In genomic region chr13:112545866-112546265, GRCh38 we compare ENCODE assay signal across 20 cellular contexts. TPM values are rescaled to one million over a fixed set of nuclear protein-coding genes. Genes with fewer than 3 reads are reported as not detected.
A peak's percentile ranks its signal among the peaks of the same experiment; 100 is the strongest.
DNase-seq lines count a peak whose midpoint lies in the region; ATAC-seq and TF ChIP-seq lines count a peak whose summit lies in the region.
"Had no signal": no experiment of that assay in that cellular context is flagged by ENCODE, and none has a peak within 500 bp of the region (broad histone marks: within the 10 kb centered on the region; RNA-seq: fewer than 3 reads in every experiment).

No MANE protein-coding gene starts in this region.

- no peaks in the 10 kb centered on the region for H3K27me3 Mint-ChIP-seq in central memory CD8-positive, alpha-beta T cell
- no peaks in the 10 kb centered on the region for H3K27me3 Mint-ChIP-seq in endodermal cell (ENCODE audit: insufficient read depth)
- H3K27me3 Mint-ChIP-seq: activated T-cell treated with anti-CD3 and anti-CD28 coated beads, Interleukin-2, amount 50 U/mL, for 24 hours; B cell; memory B cell had no signal

- dilution Hi-C loops in IMR-90 (cut with HindIII; ENCODE audit: low sequenced_read_pairs, unreplicated experiment) = no loop called here

- no peaks in the 10 kb centered on the region for H3K27me3 ChIP-seq in IMR-90 (ENCODE audit: control insufficient read depth, insufficient read depth, low read length)
- H3K27me3 ChIP-seq in kidney epithelial cell (ENCODE audit: control insufficient read depth, insufficient read depth, low read length) = no peaks in the 10 kb centered on the region
- no peaks in the 10 kb centered on the region for H3K27me3 ChIP-seq in endodermal cell (ENCODE audit: control insufficient read depth, insufficient read depth, low read length, poor library complexity, severe bottlenecking)
- no peaks in the 10 kb centered on the region for H3K27me3 ChIP-seq in SJCRH30
- H3K27me3 ChIP-seq: adrenal gland had no signal

- H4K91ac ChIP-seq in IMR-90 (ENCODE audit: insufficient read depth, low read depth, low read length) = no peak overlapping the region

- no peaks in the 10 kb centered on the region for H3K9me3 ChIP-seq in IMR-90 (ENCODE audit: control insufficient read depth, insufficient read depth, low read length)
- H3K9me3 ChIP-seq in endodermal cell (ENCODE audit: control insufficient read depth, low read length) = no peaks in the 10 kb centered on the region
- no peaks in the 10 kb centered on the region for H3K9me3 ChIP-seq in SJCRH30 (replicated peaks)
- H3K9me3 ChIP-seq: adrenal gland had no signal

- H3K4me3 ChIP-seq in IMR-90 (ENCODE audit: insufficient read depth, low read depth, low read length) = no peak overlapping the region
- H3K4me3 ChIP-seq in kidney epithelial cell (ENCODE audit: low read depth, low read length) = no peak overlapping the region
- no peak overlapping the region for H3K4me3 ChIP-seq in endodermal cell (ENCODE audit: low read length)
- no peak overlapping the region for H3K4me3 ChIP-seq in SJCRH30
- H3K4me3 ChIP-seq: adrenal gland had no signal

- no peak overlapping the region for H2BK20ac ChIP-seq in IMR-90 (ENCODE audit: low read depth, low read length)

- H3K4me1 Mint-ChIP-seq in central memory CD8-positive, alpha-beta T cell = no peaks in the 10 kb centered on the region
- H3K4me1 Mint-ChIP-seq in endodermal cell = no peaks in the 10 kb centered on the region
- H3K4me1 Mint-ChIP-seq: B cell, H9, memory B cell had no signal

- no peak overlapping the region for H3K4me3 Mint-ChIP-seq in central memory CD8-positive, alpha-beta T cell
- no peak overlapping the region for H3K4me3 Mint-ChIP-seq in endodermal cell
- H3K4me3 Mint-ChIP-seq: activated T-cell treated with anti-CD3 and anti-CD28 coated beads, Interleukin-2, amount 50 U/mL, for 24 hours; B cell; H9; memory B cell had no signal

- 0 out of 2 replicates have a peak, but pooled peaks cover 8% of the 10 kb centered on the region for H3K9me1 ChIP-seq in IMR-90 (ENCODE audit: insufficient read depth, low read length)

- peak; percentile 99 for ATAC-seq in IMR-90 (ENCODE audit: low read depth)
- ATAC-seq in central memory CD8-positive, alpha-beta T cell (replicated peaks; ENCODE audit: extremely low read depth, poor library complexity, severe bottlenecking) = no peak
- no peak for ATAC-seq in HG02588 (IDR thresholded peaks at IDR 0.05; ENCODE audit: unreplicated experiment)

- peaks cover 38% of the 10 kb centered on the region for H3K36me3 Mint-ChIP-seq in central memory CD8-positive, alpha-beta T cell (ENCODE audit: insufficient read depth)
- peaks cover 70% of the 10 kb centered on the region for H3K36me3 Mint-ChIP-seq in endodermal cell (ENCODE audit: low read depth)

- BruUV-seq in IMR-90 (replicated peaks; lab: Mats Ljungman, UMichigan) = no TSS peak

- H2AK5ac ChIP-seq in IMR-90 (ENCODE audit: low read depth, low read length) = no peak overlapping the region; the same call in 1 of the 2 replicates

- TF ChIP-seq CTCF in IMR-90 (conservative IDR thresholded peaks at IDR 0.05; ENCODE audit: low read depth, low read length) = no peak
- no peak for TF ChIP-seq CTCF in kidney epithelial cell (IDR thresholded peaks at IDR 0.05; ENCODE audit: insufficient read depth, low read length, poor library complexity, severe bottlenecking)
- no peak for TF ChIP-seq CTCF in endodermal cell (conservative IDR thresholded peaks at IDR 0.05)

- no peak overlapping the region for H2AK9ac ChIP-seq in IMR-90 (replicated peaks; ENCODE audit: low read depth, low read length, poor library complexity)

- H4K5ac ChIP-seq in IMR-90 (ENCODE audit: low read depth, low read length) = no peak overlapping the region

- peaks cover 9 to 11% of the 10 kb centered on the region in 2 experiments; a peak in 2 of 4 replicates for H3K79me1 ChIP-seq in IMR-90 (ENCODE audit: low read depth in 1 of 2, low read length in 2 of 2)

- H3K27ac Mint-ChIP-seq in central memory CD8-positive, alpha-beta T cell (ENCODE audit: low read depth) = peak overlapping the region; percentile 24
- no peak overlapping the region for H3K27ac Mint-ChIP-seq in endodermal cell
- H3K27ac Mint-ChIP-seq: activated T-cell treated with anti-CD3 and anti-CD28 coated beads, Interleukin-2, amount 50 U/mL, for 24 hours; B cell; H9; memory B cell had no signal

- DNase-seq in ACHN (peak; percentile 58), IMR-90 (peak; percentile 92), kidney epithelial cell (ENCODE audit: low read depth) (peak; percentile 41), AML-193 (lab: John Stamatoyannopoulos, UW) (no peak), endodermal cell (no peak), SJCRH30 (no peak)
- no peak for DNase-seq in central memory CD8-positive, alpha-beta T cell (ENCODE audit: low spot score in 2 of 2)
- DNase-seq: activated CD4-positive, alpha-beta T cell treated with anti-CD3 and anti-CD28 coated beads for 1 hour; activated T-cell treated with anti-CD3 and anti-CD28 coated beads, Interleukin-2, amount 50 U/mL, for 24 hours; DND-41; effector CD8-positive, alpha-beta T cell; H9; NCI-H345; OCI-M1; stimulated activated CD4-positive, alpha-beta T cell treated with anti-CD3 and anti-CD28 coated beads, Interleukin-2, amount 100 ng/mL, for 24 hours; T-helper 1 cell had no signal

- 0 out of 2 replicates have a peak, but pooled peaks have one; percentile 14 for TF ChIP-seq RAD21 in IMR-90 (IDR thresholded peaks at IDR 0.05; ENCODE audit: low read length)

- H2BK5ac ChIP-seq in IMR-90 (ENCODE audit: low read depth, low read length, poor library complexity, severe bottlenecking) = peak overlapping the region; percentile 21

- no peak overlapping the region for H2BK15ac ChIP-seq in IMR-90 (ENCODE audit: low read depth, low read length)

- H3K9me3 Mint-ChIP-seq in central memory CD8-positive, alpha-beta T cell = no peaks in the 10 kb centered on the region
- no peaks in the 10 kb centered on the region for H3K9me3 Mint-ChIP-seq in endodermal cell
- H3K9me3 Mint-ChIP-seq: activated T-cell treated with anti-CD3 and anti-CD28 coated beads, Interleukin-2, amount 50 U/mL, for 24 hours; H9; memory B cell had no signal

- H3K27ac ChIP-seq in IMR-90 (ENCODE audit: insufficient read depth, low read length) (peak overlapping the region; percentile 58; the same call in 1 of the 2 replicates), endodermal cell (ENCODE audit: low read depth, low read length) (no peak overlapping the region), SJCRH30 (no peak overlapping the region)

- no peak overlapping the region for H2BK120ac ChIP-seq in IMR-90 (ENCODE audit: low read depth, low read length)

- H2AFZ ChIP-seq in IMR-90 (replicated peaks; ENCODE audit: low read length, poor library complexity) = no peak overlapping the region

- H3K36me3 ChIP-seq in IMR-90 (ENCODE audit: control insufficient read depth, insufficient read depth, low read length) = peaks cover 16% of the 10 kb centered on the region
- H3K36me3 ChIP-seq in kidney epithelial cell (ENCODE audit: control insufficient read depth, insufficient read depth, low read length) = no peaks in the 10 kb centered on the region
- H3K36me3 ChIP-seq in endodermal cell (ENCODE audit: control insufficient read depth, insufficient read depth, low read length) = peaks cover 45% of the 10 kb centered on the region
- H3K36me3 ChIP-seq in SJCRH30 = peaks cover 44% of the 10 kb centered on the region

- CTCF ChIA-PET in IMR-90 (lab: Yijun Ruan, JAX) = no interaction called here

- no peak overlapping the region for H3K23ac ChIP-seq in IMR-90 (ENCODE audit: low read depth, low read length)

- no peak overlapping the region for H4K8ac ChIP-seq in IMR-90 (ENCODE audit: low read depth in 2 of 2, low read length in 2 of 2)

- no peak overlapping the region for H3K9ac ChIP-seq in IMR-90 (ENCODE audit: low read depth, low read length)
- no peak overlapping the region for H3K9ac ChIP-seq in endodermal cell (ENCODE audit: extremely low read depth, low read length, poor library complexity, severe bottlenecking)

- 0 out of 2 replicates have a peak overlapping the region, but pooled peaks have one; percentile 27 for H3K4ac ChIP-seq in IMR-90 (ENCODE audit: low read depth, low read length)

- TF ChIP-seq POLR2A in IMR-90 (IDR thresholded peaks at IDR 0.05; ENCODE audit: low read depth, low read length) = no peak

- peak overlapping the region; percentile 69 for H3K4me2 ChIP-seq in IMR-90 (ENCODE audit: low read depth, low read length)

- H3K4me1 ChIP-seq in IMR-90 (ENCODE audit: control insufficient read depth, insufficient read depth, low read length) = peaks cover 7% of the 10 kb centered on the region
- no peaks in the 10 kb centered on the region for H3K4me1 ChIP-seq in endodermal cell (ENCODE audit: control insufficient read depth, insufficient read depth, low read length)
- H3K4me1 ChIP-seq in SJCRH30 = no peaks in the 10 kb centered on the region
- H3K4me1 ChIP-seq: adrenal gland had no signal

- WGBS in IMR-90 (ENCODE audit: extremely low coverage in 2 of 2, insufficient read length in 1 of 2), 2 experiments = no CpG with 5 or more reads among the region's 3 CpGs
- WGBS in endodermal cell (ENCODE audit: insufficient coverage in 1 of 2, insufficient read length in 1 of 2), 2 experiments = 92 to 97% methylated on average over 2 to 3 of the region's 3 CpGs

- intact Hi-C loops in IMR-90 (cut with micrococcal nuclease) = no loop called here

- no peak overlapping the region for H3K56ac ChIP-seq in IMR-90 (ENCODE audit: extremely low read depth, insufficient read depth, low read length)

- 0 out of 2 replicates have a peak overlapping the region, but pooled peaks have one; percentile 6 for H3K18ac ChIP-seq in IMR-90 (ENCODE audit: low read depth, low read length)

- POLR2A ChIA-PET in IMR-90 (lab: Charles Lee; ENCODE audit: unreplicated experiment) = no interaction called here

- H3K14ac ChIP-seq in IMR-90 (replicated peaks; ENCODE audit: low read depth, low read length) = peak overlapping the region; percentile 17; the same call in 1 of the 2 replicates

- no peaks in the 10 kb centered on the region for H4K20me1 ChIP-seq in IMR-90 (ENCODE audit: insufficient read depth, low read length)

- in situ Hi-C loops in ACHN (cut with HindIII; ENCODE audit: low pct_ligation_motif_present, low pct_unique_long_range_greater_than_20kb, low sequenced_read_pairs) (no loop called here), IMR-90 (cut with MboI; ENCODE audit: low sequenced_read_pairs) (no loop called here)

TF ChIP-seq in IMR-90, 13 proteins besides CTCF, POLR2A, EP300 and RAD21 (continues in another document):
- TF ChIP-seq CEBPB (IDR thresholded peaks at IDR 0.05; ENCODE audit: low read depth, low read length) = peak; percentile 48; the same call in 1 of the 2 replicates
- TF ChIP-seq BHLHE40 (IDR thresholded peaks at IDR 0.05; ENCODE audit: low read depth, low read length) = peak; percentile 15; the same call in 1 of the 2 replicates
- peak; percentile 80; the same call in 1 of the 2 replicates for TF ChIP-seq FOS (IDR thresholded peaks at IDR 0.05; ENCODE audit: low read depth, low read length)

RNA-seq across cellular contexts. Expression of gene TUBGCP3, which starts 42.1 kb away (rescaled TPM):
- 14.7 and 16.0 TPM in 2 replicates for total RNA-seq in IMR-90 (2012; rRNA removed)
- 13.8 and 17.8 TPM in 2 replicates for polyA plus RNA-seq in IMR-90 (2012; rRNA removed)
- polyA plus RNA-seq in IMR-90 (2012; cell fraction: cytosol; rRNA removed) = 7.9 and 10.0 TPM in 2 replicates
- polyA plus RNA-seq in IMR-90 (2012; cell fraction: nucleus; rRNA removed; ENCODE audit: low replicate concordance) = 23.0 and 28.1 TPM in 2 replicates
- total RNA-seq in kidney epithelial cell = 17.3 and 18.0 TPM in 2 replicates
- total RNA-seq in endodermal cell = 10 to 100 TPM; 34.7 to 55.3 TPM
- 35.8 TPM for polyA plus RNA-seq in endodermal cell (2013, experiment 1 of 2)
- polyA plus RNA-seq in endodermal cell (2013, experiment 2 of 2) = 32.8 TPM
- 27.8 and 32.9 TPM in 2 replicates for total RNA-seq in SJCRH30 (2014; rRNA removed; shearing (Covaris generic))

Comparison
In these comparisons a context has a peak if more than half of its experiments do, and no peak if none do; other contexts are left out.
1. DNase-seq: peak in ACHN (single experiment), IMR-90 (single experiment) and kidney epithelial cell (single experiment); none in central memory CD8-positive, alpha-beta T cell (0 of 2), AML-193 (0 of 2), endodermal cell (single experiment) and SJCRH30 (0 of 2).